In the genomic region with DNA sequence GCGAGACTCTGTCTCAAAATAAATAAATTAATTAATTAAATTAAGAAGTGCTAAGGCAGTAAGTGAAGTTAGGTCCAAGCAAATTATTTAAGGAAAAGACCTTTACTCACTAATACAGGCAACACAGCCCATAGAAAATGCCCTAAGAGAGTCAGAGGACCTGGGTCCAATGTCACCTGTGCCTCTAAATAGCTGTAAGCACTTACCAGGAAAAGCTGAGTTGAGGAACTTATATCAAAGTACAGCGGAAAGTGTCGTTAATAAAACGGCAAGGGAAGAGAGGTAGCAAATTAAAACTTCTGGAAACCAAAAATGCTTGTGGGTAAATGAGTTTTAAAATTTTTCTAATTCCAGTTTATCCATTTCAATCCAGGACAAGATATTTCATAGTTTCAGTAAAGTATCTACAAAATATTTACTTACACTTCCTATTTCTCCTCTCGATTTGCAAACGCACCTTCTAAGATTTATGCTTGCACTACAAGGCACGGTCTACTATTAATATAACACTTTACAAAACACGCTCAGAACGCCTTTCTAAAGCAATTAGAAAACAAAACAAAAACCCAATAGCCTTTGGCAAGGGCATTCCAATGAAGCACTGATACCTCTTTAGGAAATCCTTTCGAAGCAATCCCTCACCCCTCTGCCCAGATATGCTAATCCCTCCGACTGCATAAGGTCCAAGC, we compare ENCODE assay signal across 8 cellular contexts. TPM values are rescaled to one million over a fixed set of nuclear protein-coding genes. Genes with fewer than 3 reads are reported as not detected.
DNase-seq lines count a peak whose midpoint lies in the region; ATAC-seq and TF ChIP-seq lines count a peak whose summit lies in the region.

No MANE protein-coding gene starts in this region.

- no peak for DNase-seq in activated naive CD4-positive, alpha-beta T cell treated with anti-CD3 and anti-CD28 coated beads for 36 hours
- no peak for DNase-seq in activated naive CD4-positive, alpha-beta T cell (lab: John Stamatoyannopoulos, UW)
- no peak for DNase-seq in T-helper 2 cell treated with Interferon-gamma antibody and Interleukin-4, amounts not matched to agents 5 μg/mL and 100 μg/mL, for 36 hours (ENCODE audit: low spot score)
- DNase-seq in gastrocnemius medialis (no peak), mesenteric fat pad (ENCODE audit: low spot score) (no peak), NCI-H2171 (lab: John Stamatoyannopoulos, UW) (no peak), occipital lobe (lab: John Stamatoyannopoulos, UW) (no peak)

- WGBS in gastroesophageal sphincter (ENCODE audit: low coverage in 1 of 2), 2 donors = 33 to 57% methylated on average over 8 to 11 of the region's 11 CpGs

- in situ Hi-C loops in gastrocnemius medialis (cut with MboI; ENCODE audit: low sequenced_read_pairs in 4 of 4) = loop anchor here (10.0 to 25.0 kb wide), 8 partner anchors 105 to 637 kb away; a partner anchor contains a TSS

- H3K9me3 ChIP-seq in gastroesophageal sphincter = no peaks in the 10 kb centered on the region
- H3K9me3 ChIP-seq in gastrocnemius medialis = no peaks in the 10 kb centered on the region

- intact Hi-C loops in activated naive CD4-positive, alpha-beta T cell treated with anti-CD3 and anti-CD28 coated beads for 36 hours (cut with micrococcal nuclease) = loop anchor here (1.0 to 5.0 kb wide), 10 partner anchors 45 to 553 kb away; a partner anchor contains a TSS
- intact Hi-C loops in gastrocnemius medialis (cut with DNase I; ENCODE audit: low total_unique reads) = loop anchor here (1.0 to 10.0 kb wide), 6 partner anchors 203 to 995 kb away; a partner anchor contains a TSS

- H3K27me3 Mint-ChIP-seq in activated naive CD4-positive, alpha-beta T cell treated with anti-CD3 and anti-CD28 coated beads for 36 hours (ENCODE audit: low read depth) = no peaks in the 10 kb centered on the region
- H3K27me3 Mint-ChIP-seq in T-helper 2 cell treated with Interferon-gamma antibody and Interleukin-4, amounts not matched to agents 5 μg/mL and 100 μg/mL, for 36 hours (ENCODE audit: low read depth) = no peaks in the 10 kb centered on the region

- no peak for TF ChIP-seq EP300 in gastroesophageal sphincter (IDR thresholded peaks at IDR 0.05)

- ATAC-seq in gastroesophageal sphincter (no peak), gastrocnemius medialis (peak in 1 of 2 donors; percentile 1)

- CTCF ChIA-PET in activated naive CD4-positive, alpha-beta T cell treated with anti-CD3 and anti-CD28 coated beads for 36 hours (lab: Charles Lee) = interaction anchor here (0.7 to 4.0 kb wide), 11 partner anchors 8 to 255 kb away, joined by 3 to 18 read pairs (median 4); no protein-coding TSS in a partner anchor

- H3K9me3 Mint-ChIP-seq in activated naive CD4-positive, alpha-beta T cell treated with anti-CD3 and anti-CD28 coated beads for 36 hours = no peaks in the 10 kb centered on the region
- H3K9me3 Mint-ChIP-seq in T-helper 2 cell treated with Interferon-gamma antibody and Interleukin-4, amounts not matched to agents 5 μg/mL and 100 μg/mL, for 36 hours = no peaks in the 10 kb centered on the region

- H3K36me3 ChIP-seq in gastroesophageal sphincter = peaks cover 0 to 12% of the 10 kb centered on the region in 2 donors
- H3K36me3 ChIP-seq in gastrocnemius medialis = peaks cover 0 to 5% of the 10 kb centered on the region in 2 donors

- peak overlapping the region; percentile 79 for H3K27ac Mint-ChIP-seq in activated naive CD4-positive, alpha-beta T cell treated with anti-CD3 and anti-CD28 coated beads for 36 hours
- H3K27ac Mint-ChIP-seq in T-helper 2 cell treated with Interferon-gamma antibody and Interleukin-4, amounts not matched to agents 5 μg/mL and 100 μg/mL, for 36 hours = peak overlapping the region; percentile 92

- TF ChIP-seq CTCF in gastroesophageal sphincter (IDR thresholded peaks at IDR 0.05) (no peak), gastrocnemius medialis (IDR thresholded peaks at IDR 0.05 in 4 of 5, conservative IDR thresholded peaks at IDR 0.05 in 1 of 5) (no peak)

- H3K27me3 ChIP-seq in gastroesophageal sphincter = no peaks in the 10 kb centered on the region
- H3K27me3 ChIP-seq in gastrocnemius medialis = no peaks in the 10 kb centered on the region

- peak overlapping the region; percentile 76 to 94 (median 94) for H3K27ac ChIP-seq in gastroesophageal sphincter
- H3K27ac ChIP-seq in gastrocnemius medialis = peak overlapping the region; percentile 85 to 97 (median 91)

- TF ChIP-seq POLR2A in gastroesophageal sphincter (IDR thresholded peaks at IDR 0.05) (no peak), gastrocnemius medialis (IDR thresholded peaks at IDR 0.05) (no peak)

- H3K4me3 Mint-ChIP-seq in activated naive CD4-positive, alpha-beta T cell treated with anti-CD3 and anti-CD28 coated beads for 36 hours = peak overlapping the region; percentile 92
- peak overlapping the region; percentile 91 for H3K4me3 Mint-ChIP-seq in T-helper 2 cell treated with Interferon-gamma antibody and Interleukin-4, amounts not matched to agents 5 μg/mL and 100 μg/mL, for 36 hours

- peaks cover 28% of the 10 kb centered on the region for H3K4me1 Mint-ChIP-seq in activated naive CD4-positive, alpha-beta T cell treated with anti-CD3 and anti-CD28 coated beads for 36 hours (ENCODE audit: low read depth)
- H3K4me1 Mint-ChIP-seq in T-helper 2 cell treated with Interferon-gamma antibody and Interleukin-4, amounts not matched to agents 5 μg/mL and 100 μg/mL, for 36 hours (ENCODE audit: low read depth) = peaks cover 29% of the 10 kb centered on the region

- peaks cover 3% of the 10 kb centered on the region for H3K36me3 Mint-ChIP-seq in activated naive CD4-positive, alpha-beta T cell treated with anti-CD3 and anti-CD28 coated beads for 36 hours (ENCODE audit: low read depth)
- H3K36me3 Mint-ChIP-seq in T-helper 2 cell treated with Interferon-gamma antibody and Interleukin-4, amounts not matched to agents 5 μg/mL and 100 μg/mL, for 36 hours (ENCODE audit: low read depth) = peaks cover 14% of the 10 kb centered on the region

- H3K4me3 ChIP-seq in gastroesophageal sphincter = peak overlapping the region; percentile 78 to 98
- peak overlapping the region; percentile 69 to 88 (median 77) for H3K4me3 ChIP-seq in gastrocnemius medialis

- peaks cover 0 to 43% (median 13%) of the 10 kb centered on the region in 3 donors for H3K4me1 ChIP-seq in gastroesophageal sphincter
- peaks cover 25 to 26% of the 10 kb centered on the region in 2 donors for H3K4me1 ChIP-seq in gastrocnemius medialis

RNA-seq across cellular contexts. Expression of a gene that starts 1.0 kb away (rescaled TPM):
- total RNA-seq in activated naive CD4-positive, alpha-beta T cell treated with anti-CD3 and anti-CD28 coated beads for 36 hours = 10 to 100 TPM; 25.3 to 32.0 TPM
- 10 to 100 TPM; 31.3 to 50.7 (median 39.4) TPM for total RNA-seq in gastroesophageal sphincter
- total RNA-seq in gastrocnemius medialis = 10 to 100 TPM; 27.1 to 55.7 (median 45.2) TPM
- total RNA-seq in mesenteric fat pad = 34.7 TPM
- total RNA-seq in occipital lobe = 66.8 TPM

RNA-seq across cellular contexts. Expression of a gene that starts 5.8 kb away (rescaled TPM):
- total RNA-seq in activated naive CD4-positive, alpha-beta T cell treated with anti-CD3 and anti-CD28 coated beads for 36 hours = 10 to 100 TPM; 81.3 to 82.8 TPM
- total RNA-seq in gastroesophageal sphincter (1 to 10 TPM; 3.9 to 8.0 (median 5.3) TPM), gastrocnemius medialis (1 to 10 TPM; 3.6 to 5.0 (median 4.9) TPM), mesenteric fat pad (8.3 TPM), occipital lobe (12.9 TPM)

RNA-seq across cellular contexts. Expression of a gene that starts 43.5 kb away (rescaled TPM):
- under 1 TPM in 1 of 2 experiments, not detected in 1; 0.07 TPM for total RNA-seq in activated naive CD4-positive, alpha-beta T cell treated with anti-CD3 and anti-CD28 coated beads for 36 hours
- 1 to 10 TPM; 3.9 to 8.9 (median 6.2) TPM for total RNA-seq in gastroesophageal sphincter
- 1 to 10 TPM; 3.6 to 4.9 (median 4.5) TPM for total RNA-seq in gastrocnemius medialis
- total RNA-seq in mesenteric fat pad = 6.7 TPM
- 15.0 TPM for total RNA-seq in occipital lobe
